8 cellular contexts compared by ENCODE assay signal in genomic region chr11:236774-237767, GRCh38. TPM values are rescaled to one million over a fixed set of nuclear protein-coding genes. Genes with fewer than 3 reads are reported as not detected.
DNase-seq lines count a peak whose midpoint lies in the region; ATAC-seq and TF ChIP-seq lines count a peak whose summit lies in the region.

TSS of gene PSMD13 (plus strand) at chr11:236976. CDS start at chr11:237050, 74 bp downstream.

- no peaks in the 10 kb centered on the region for H3K9me3 Mint-ChIP-seq in activated CD4-positive, alpha-beta T cell treated with anti-CD3 and anti-CD28 coated beads for 36 hours (ENCODE audit: low read depth)

- CTCF ChIA-PET in AG04449 (lab: Yijun Ruan, JAX) = interaction anchor here (0.8 to 6.6 kb wide), 6 partner anchors 8 to 212 kb away, joined by 3 to 79 read pairs (median 4); no protein-coding TSS in a partner anchor
- CTCF ChIA-PET in activated CD4-positive, alpha-beta T cell treated with anti-CD3 and anti-CD28 coated beads for 36 hours (lab: Charles Lee) = interaction anchor here (0.6 to 9.8 kb wide), 10 partner anchors 9 to 170 kb away, joined by 3 to 69 read pairs (median 4); partner anchors contain the start of genes BET1L and RIC8A

- peaks cover 30% of the 10 kb centered on the region for H3K36me3 Mint-ChIP-seq in activated CD4-positive, alpha-beta T cell treated with anti-CD3 and anti-CD28 coated beads for 36 hours (ENCODE audit: low read depth)

- intact Hi-C loops in activated CD4-positive, alpha-beta T cell treated with anti-CD3 and anti-CD28 coated beads for 36 hours (cut with DNase I, micrococcal nuclease) = loop anchor here (1.0 to 5.0 kb wide), 15 partner anchors 30 to 559 kb away; partner anchors contain the start of genes BET1L (in 2 of the 2), RIC8A (in 2 of the 2), HRAS (in 1 of the 2) and PGGHG (in 1 of the 2)

- peak within 1 kb of the TSS; percentile 91 for H3K4me3 ChIP-seq in AG04449 (ENCODE audit: low read depth, low read length)
- peak within 1 kb of the TSS; percentile 94 for H3K4me3 ChIP-seq in choroid plexus epithelial cell (ENCODE audit: low read depth, low read length)

- TF ChIP-seq CTCF in AG04449 (IDR thresholded peaks at IDR 0.05; ENCODE audit: insufficient read depth, low read length, missing control alignments) (no peak), choroid plexus epithelial cell (conservative IDR thresholded peaks at IDR 0.05; ENCODE audit: low read depth, low read length) (no peak)

- H3K27ac Mint-ChIP-seq in activated CD4-positive, alpha-beta T cell treated with anti-CD3 and anti-CD28 coated beads for 36 hours = peak within 1 kb of the TSS; percentile 99

- ATAC-seq in GM18858 (IDR thresholded peaks at IDR 0.05; ENCODE audit: unreplicated experiment) = peak; percentile 64
- peak; percentile 73 for ATAC-seq in HG03095 (IDR thresholded peaks at IDR 0.05; ENCODE audit: unreplicated experiment)
- ATAC-seq in activated CD4-positive, alpha-beta T cell treated with anti-CD3 and anti-CD28 coated beads for 36 hours = peak; percentile 86

- peak within 1 kb of the TSS; percentile 92 for H3K4me3 Mint-ChIP-seq in activated CD4-positive, alpha-beta T cell treated with anti-CD3 and anti-CD28 coated beads for 36 hours

- POLR2A ChIA-PET in AG04449 (lab: Yijun Ruan, JAX) = interaction anchor here (0.6 to 1.1 kb wide), 3 partner anchors 21 to 174 kb away, joined by 3 to 5 read pairs (median 4); no protein-coding TSS in a partner anchor
- POLR2A ChIA-PET in activated CD4-positive, alpha-beta T cell treated with anti-CD3 and anti-CD28 coated beads for 36 hours (lab: Charles Lee) = interaction anchor here (0.7 to 3.9 kb wide), 3 partner anchors 30 to 81 kb away, joined by 3 to 25 read pairs (median 3); partner anchors contain the start of genes BET1L and RIC8A

- H3K4me1 Mint-ChIP-seq in activated CD4-positive, alpha-beta T cell treated with anti-CD3 and anti-CD28 coated beads for 36 hours = peaks cover 48% of the 10 kb centered on the region

- no peaks in the 10 kb centered on the region for H3K27me3 Mint-ChIP-seq in activated CD4-positive, alpha-beta T cell treated with anti-CD3 and anti-CD28 coated beads for 36 hours

- DNase-seq in AG04449 (ENCODE audit: low read depth, low spot score) (no peak), NCI-H2227 treated with DMSO at 0.1 percent for 48 hours (lab: John Stamatoyannopoulos, UW) (peak; percentile 86), choroid plexus epithelial cell (ENCODE audit: low read depth) (peak; percentile 85), kidney tubule cell (ENCODE audit: low spot score) (peak; percentile 81)
- DNase-seq in activated CD4-positive, alpha-beta T cell treated with anti-CD3 and anti-CD28 coated beads for 36 hours = peak; percentile 96
- peak; percentile 73 to 90 (median 86) for DNase-seq in stimulated activated CD4-positive, alpha-beta T cell treated with anti-CD3 and anti-CD28 coated beads, Interleukin-1b, Interleukin-23, amount 100 ng/mL, for 24 hours (ENCODE audit: low read depth in 4 of 4, low spot score in 1 of 4)

RNA-seq across cellular contexts. Expression of gene PSMD13, which starts in this region (rescaled TPM):
- 100 to 1,000 TPM; 134 to 212 TPM for total RNA-seq in activated CD4-positive, alpha-beta T cell treated with anti-CD3 and anti-CD28 coated beads for 36 hours
